Comparison of ENCODE assay signal across 18 cellular contexts in genomic region chr5:174052636-174053035, GRCh38. TPM values are rescaled to one million over a fixed set of nuclear protein-coding genes. Genes with fewer than 3 reads are reported as not detected.
DNase-seq lines count a peak whose midpoint lies in the region; ATAC-seq and TF ChIP-seq lines count a peak whose summit lies in the region.
"Had no signal": no experiment of that assay in that cellular context is flagged by ENCODE, and none has a peak within 500 bp of the region (broad histone marks: within the 10 kb centered on the region; RNA-seq: fewer than 3 reads in every experiment).

No MANE protein-coding gene starts in this region.

- DNase-seq in MM.1S (peak; percentile 38), body of pancreas (peak in 3 of 4 donors; percentile 25 to 61 (median 43)), NCI-H1092 (lab: John Stamatoyannopoulos, UW) (no peak), NCI-H524 treated with DMSO at 0.1 percent for 48 hours (lab: John Stamatoyannopoulos, UW) (no peak)
- DNase-seq: C1 segment of cervical spinal cord; Calu3; CD4-positive, alpha-beta memory T cell; COR-L47; DMS79; EL; GF-D8; H9 had no signal

- no peaks in the 10 kb centered on the region for H4K20me1 ChIP-seq in MM.1S (ENCODE audit: insufficient read depth, low read length)
- peaks cover 11% of the 10 kb centered on the region for H4K20me1 ChIP-seq in neural cell (ENCODE audit: insufficient read depth)

- peaks cover 16% of the 10 kb centered on the region for H3K4me1 ChIP-seq in MM.1S (ENCODE audit: low read length)
- no peaks in the 10 kb centered on the region for H3K4me1 ChIP-seq in body of pancreas

- H3K36me3 ChIP-seq in MM.1S (replicated peaks; ENCODE audit: insufficient read depth, low read length): no peaks in the 10 kb centered on the region
- no peaks in the 10 kb centered on the region for H3K36me3 ChIP-seq in body of pancreas (replicated peaks in 1 of 2; ENCODE audit: insufficient read depth in 1 of 2, low read depth in 2 of 2)
- H3K36me3 ChIP-seq in neural cell (ENCODE audit: insufficient read depth, low read length): peaks cover 16% of the 10 kb centered on the region

- H3K27ac ChIP-seq in MM.1S (ENCODE audit: low read length): no peak overlapping the region
- no peak overlapping the region for H3K27ac ChIP-seq in body of pancreas
- no peak overlapping the region for H3K27ac ChIP-seq in neural cell (ENCODE audit: low read length)

- H3K9me2 ChIP-seq in MM.1S (replicated peaks; ENCODE audit: insufficient read depth, low read length) (no peaks in the 10 kb centered on the region), neural cell (ENCODE audit: insufficient read depth, low read length) (no peaks in the 10 kb centered on the region)

- H3K79me2 ChIP-seq in MM.1S (ENCODE audit: low read length) (no peaks in the 10 kb centered on the region), neural cell (replicated peaks; ENCODE audit: insufficient read depth, low read length) (peaks cover 33% of the 10 kb centered on the region)

- H3K4me2 ChIP-seq in MM.1S (ENCODE audit: low read depth, low read length) (no peak overlapping the region), neural cell (ENCODE audit: low read length) (no peak overlapping the region)
- H3K4me2 ChIP-seq: GM23338 had no signal

- no peak for TF ChIP-seq CTCF in MM.1S (IDR thresholded peaks at IDR 0.05; ENCODE audit: low read length)
- TF ChIP-seq CTCF in body of pancreas (IDR thresholded peaks at IDR 0.05): no peak
- no peak for TF ChIP-seq CTCF in neural cell (IDR thresholded peaks at IDR 0.05; ENCODE audit: poor library complexity, severe bottlenecking)

- H3F3A ChIP-seq in MM.1S (ENCODE audit: insufficient read depth, low read length): no peaks in the 10 kb centered on the region
- no peaks in the 10 kb centered on the region for H3F3A ChIP-seq in neural cell (ENCODE audit: insufficient read depth, low read length, poor library complexity, severe bottlenecking)

- intact Hi-C loops in body of pancreas (cut with DNase I): no loop called here

- TF ChIP-seq RAD21 in neural cell (conservative IDR thresholded peaks at IDR 0.05): no peak

- H3K4me3 ChIP-seq in MM.1S (ENCODE audit: low read length) (no peak overlapping the region), body of pancreas (no peak overlapping the region), neural cell (ENCODE audit: low read length) (peak overlapping the region; percentile 28)
- H3K4me3 ChIP-seq: GM23338 had no signal

- TF ChIP-seq EP300 in neural cell (conservative IDR thresholded peaks at IDR 0.05; ENCODE audit: poor library complexity, severe bottlenecking): no peak

- no peaks in the 10 kb centered on the region for H3K9me3 ChIP-seq in MM.1S (replicated peaks; ENCODE audit: insufficient read depth, low read length)
- no peaks in the 10 kb centered on the region for H3K9me3 ChIP-seq in body of pancreas
- H3K9me3 ChIP-seq in neural cell (ENCODE audit: low read length): no peaks in the 10 kb centered on the region

- no peak overlapping the region for H2AFZ ChIP-seq in MM.1S (ENCODE audit: low read length)
- H2AFZ ChIP-seq in neural cell (ENCODE audit: low read depth, low read length): no peak overlapping the region
- H2AFZ ChIP-seq: GM23338 had no signal

- H3K27me3 ChIP-seq in MM.1S (replicated peaks; ENCODE audit: insufficient read depth, low read length) (no peaks in the 10 kb centered on the region), body of pancreas (no peaks in the 10 kb centered on the region), neural cell (ENCODE audit: insufficient read depth, low read depth, low read length) (no peaks in the 10 kb centered on the region)

- TF ChIP-seq POLR2A in body of pancreas (IDR thresholded peaks at IDR 0.05): no peak

- WGBS in body of pancreas, 2 donors: 40 to 63% methylated on average over 5 of the region's 5 CpGs

- ATAC-seq in body of pancreas (no peak), HG03378 (IDR thresholded peaks at IDR 0.05; ENCODE audit: unreplicated experiment) (no peak)
- ATAC-seq: GM23338, HCT116 had no signal

- H3K9ac ChIP-seq in MM.1S (ENCODE audit: low read length): no peak overlapping the region
- H3K9ac ChIP-seq in neural cell (ENCODE audit: low read length): no peak overlapping the region

TF ChIP-seq in neural cell, 6 proteins besides CTCF, POLR2A, EP300 and RAD21:
- TF ChIP-seq REST (IDR thresholded peaks at IDR 0.05; ENCODE audit: borderline replicate concordance) (no peak), TAF1 (IDR thresholded peaks at IDR 0.05; ENCODE audit: low read depth) (no peak), POLR2AphosphoS5 (IDR thresholded peaks at IDR 0.05) (no peak), EZH2 (IDR thresholded peaks at IDR 0.05; ENCODE audit: borderline replicate concordance, insufficient read depth, low read length, poor library complexity, severe bottlenecking) (no peak), SMC3 (conservative IDR thresholded peaks at IDR 0.05; ENCODE audit: poor library complexity) (no peak), MXI1 (conservative IDR thresholded peaks at IDR 0.05; ENCODE audit: poor library complexity, severe bottlenecking) (no peak)

RNA-seq across cellular contexts. Expression of gene NSG2, which starts 7.1 kb away (rescaled TPM):
- total RNA-seq in body of pancreas: 1 to 10 TPM in 1 of 2 donors, not detected in 1; 2.9 TPM
- polyA plus RNA-seq in neural cell: 1,581 and 1,761 TPM in 2 replicates
- polyA minus RNA-seq in neural cell: 952 and 958 TPM in 2 replicates
- total RNA-seq: A172; Calu3; CD4-positive, alpha-beta memory T cell; GM23338; H4; H9 had no signal
- polyA plus RNA-seq: CD4-positive, alpha-beta memory T cell had no signal

Comparison
In these comparisons a context has a peak if more than half of its experiments do, and no peak if none do; other contexts are left out.
1. DNase-seq: peak in MM.1S (single experiment) and body of pancreas (3 of 4); none in NCI-H1092 (single experiment) and NCI-H524 treated with DMSO at 0.1 percent for 48 hours (single experiment).